19 cellular contexts compared by ENCODE assay signal in the genomic region with DNA sequence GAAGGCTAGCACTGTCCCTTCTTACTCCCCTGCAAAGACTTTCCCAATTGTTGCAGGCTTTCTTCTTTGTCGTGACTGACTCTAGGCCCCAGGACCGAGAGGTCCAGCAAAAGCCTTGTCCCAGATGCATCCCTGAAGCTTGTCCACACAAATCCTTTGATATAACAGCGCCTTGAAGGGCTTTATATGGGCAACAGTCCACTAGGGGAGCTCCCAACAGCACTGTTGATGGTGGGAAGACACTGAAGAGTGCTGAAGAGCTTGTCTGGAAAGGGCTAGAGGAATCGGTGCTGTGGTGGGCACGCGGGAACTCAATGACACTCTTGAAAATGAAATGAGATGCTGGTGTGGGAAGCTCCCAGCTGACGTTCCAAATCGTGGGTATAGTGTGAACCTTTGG.
DNase-seq lines count a peak whose midpoint lies in the region; ATAC-seq and TF ChIP-seq lines count a peak whose summit lies in the region.
"Had no signal": no experiment of that assay in that cellular context is flagged by ENCODE, and none has a peak within 500 bp of the region (broad histone marks: within the 10 kb centered on the region; RNA-seq: fewer than 3 reads in every experiment).

No MANE protein-coding gene starts in this region.

- H3K4me2 ChIP-seq in mesendoderm (ENCODE audit: low read length): no peak overlapping the region
- H3K4me2 ChIP-seq: SK-N-SH had no signal

- no peak overlapping the region for H3K9ac ChIP-seq in mesendoderm (ENCODE audit: low read length)
- H3K9ac ChIP-seq: SK-N-SH had no signal

- DNase-seq in A673 (ENCODE audit: low spot score) (peak; percentile 3), ELR (ENCODE audit: low read depth) (peak; percentile 3), RWPE2 (ENCODE audit: low spot score) (no peak), mesendoderm (peak; percentile 23), esophagus muscularis mucosa (ENCODE audit: extremely low spot score) (no peak), ascending aorta (ENCODE audit: low spot score in 2 of 2) (no peak), medulla oblongata (ENCODE audit: extremely low spot score) (no peak), NCI-H1694 (lab: John Stamatoyannopoulos, UW) (no peak)
- DNase-seq: DMS79 treated with DMSO at 0.1 percent for 48 hours, HCEC 1CT, IMR-90, Kasumi-1, MG63, NCI-H1092, SK-N-SH, T-cell had no signal

- TF ChIP-seq CTCF in A673 (conservative IDR thresholded peaks at IDR 0.05; ENCODE audit: low read depth, low read length): 0 out of 2 replicates have a peak, but pooled peaks have one; percentile 9
- TF ChIP-seq CTCF in RWPE2 (IDR thresholded peaks at IDR 0.05; ENCODE audit: poor library complexity, severe bottlenecking): peak; percentile 31
- TF ChIP-seq CTCF in esophagus muscularis mucosa (IDR thresholded peaks at IDR 0.05): no peak
- no peak for TF ChIP-seq CTCF in ascending aorta (IDR thresholded peaks at IDR 0.05)

- CTCF ChIA-PET in A673 (lab: Charles Lee): no interaction called here

- H3K36me3 ChIP-seq in A673 (ENCODE audit: insufficient read depth, low read length, poor library complexity, severe bottlenecking) (no peaks in the 10 kb centered on the region), RWPE2 (ENCODE audit: low read depth) (no peaks in the 10 kb centered on the region), mesendoderm (ENCODE audit: control insufficient read depth, insufficient read depth, low read length) (no peaks in the 10 kb centered on the region), esophagus muscularis mucosa (no peaks in the 10 kb centered on the region), ascending aorta (no peaks in the 10 kb centered on the region)
- H3K36me3 ChIP-seq: MG63 had no signal

- H4K5ac ChIP-seq in mesendoderm (ENCODE audit: low read length): no peak overlapping the region

- H2AK5ac ChIP-seq in mesendoderm (ENCODE audit: low read length): no peak overlapping the region

- no peak for TF ChIP-seq EP300 in esophagus muscularis mucosa (IDR thresholded peaks at IDR 0.05)

- no peak overlapping the region for H3K56ac ChIP-seq in mesendoderm (ENCODE audit: low read length)

- H2BK15ac ChIP-seq in mesendoderm (replicated peaks; ENCODE audit: low read depth): no peak overlapping the region

- WGBS in mesendoderm (ENCODE audit: extremely low coverage, insufficient coverage, low lambda C conversion rate): no CpG with 5 or more reads among the region's 8 CpGs
- 85% methylated on average over 8 of the region's 8 CpGs for WGBS in esophagus muscularis mucosa

- H3K27me3 ChIP-seq in A673 (replicated peaks; ENCODE audit: insufficient read depth, low read depth, low read length, poor library complexity) (peaks cover 4% of the 10 kb centered on the region), RWPE2 (ENCODE audit: insufficient read depth, poor library complexity, severe bottlenecking) (peaks cover 91% of the 10 kb centered on the region), mesendoderm (ENCODE audit: insufficient read depth, low read length, poor library complexity) (no peaks in the 10 kb centered on the region), esophagus muscularis mucosa (no peaks in the 10 kb centered on the region), ascending aorta (no peaks in the 10 kb centered on the region)
- H3K27me3 ChIP-seq: MG63 had no signal

- TF ChIP-seq POLR2A in esophagus muscularis mucosa (IDR thresholded peaks at IDR 0.05; ENCODE audit: low read depth): no peak

- H3K4me3 ChIP-seq in A673 (ENCODE audit: low read depth, low read length, poor library complexity, severe bottlenecking) (no peak overlapping the region), RWPE2 (ENCODE audit: severe bottlenecking) (no peak overlapping the region), mesendoderm (ENCODE audit: low read length) (no peak overlapping the region), esophagus muscularis mucosa (no peak overlapping the region), ascending aorta (no peak overlapping the region)
- H3K4me3 ChIP-seq: MG63 had no signal

- no peak overlapping the region for H3K4ac ChIP-seq in mesendoderm (ENCODE audit: low read depth, low read length)

- H3K18ac ChIP-seq in mesendoderm (ENCODE audit: low read length): no peak overlapping the region

- no peak overlapping the region for H2BK5ac ChIP-seq in mesendoderm (ENCODE audit: low read length)

- H3K4me1 ChIP-seq in A673 (ENCODE audit: insufficient read depth, low read length, poor library complexity, severe bottlenecking) (no peaks in the 10 kb centered on the region), RWPE2 (ENCODE audit: insufficient read depth, poor library complexity, severe bottlenecking) (no peaks in the 10 kb centered on the region), mesendoderm (ENCODE audit: control insufficient read depth, low read depth, low read length) (no peaks in the 10 kb centered on the region), esophagus muscularis mucosa (peaks cover 0 to 9% (median 7%) of the 10 kb centered on the region in 4 donors), ascending aorta (no peaks in the 10 kb centered on the region)

- no peaks in the 10 kb centered on the region for H3K79me1 ChIP-seq in mesendoderm (ENCODE audit: low read length)

- intact Hi-C loops in A673 (cut with micrococcal nuclease; ENCODE audit: unreplicated experiment) (no loop called here), esophagus muscularis mucosa (cut with DNase I) (no loop called here), ascending aorta (cut with DNase I) (no loop called here)

- H4K8ac ChIP-seq in mesendoderm (ENCODE audit: low read depth, low read length): no peak overlapping the region

- peak; percentile 35; the same call in 2 of the 3 replicates for ATAC-seq in RWPE2 (ENCODE audit: low read depth)
- ATAC-seq: Panc1, Right ventricle myocardium inferior, T-cell had no signal

- H2BK120ac ChIP-seq in mesendoderm (ENCODE audit: low read depth, low read length): no peak overlapping the region

- H3K9me3 ChIP-seq in A673 (ENCODE audit: low read depth, low read length, poor library complexity, severe bottlenecking) (no peaks in the 10 kb centered on the region), RWPE2 (ENCODE audit: severe bottlenecking) (no peaks in the 10 kb centered on the region), esophagus muscularis mucosa (no peaks in the 10 kb centered on the region), ascending aorta (no peaks in the 10 kb centered on the region)
- H3K9me3 ChIP-seq: MG63, SK-N-SH had no signal

- H3K79me2 ChIP-seq in mesendoderm (ENCODE audit: control insufficient read depth, insufficient read depth, low read length): no peaks in the 10 kb centered on the region

- H3K27ac ChIP-seq in A673 (ENCODE audit: low read depth, low read length, poor library complexity, severe bottlenecking) (no peak overlapping the region), RWPE2 (ENCODE audit: poor library complexity, severe bottlenecking) (no peak overlapping the region), mesendoderm (ENCODE audit: low read depth, low read length) (no peak overlapping the region), esophagus muscularis mucosa (replicated peaks in 1 of 4) (no peak overlapping the region), ascending aorta (no peak overlapping the region)
- H3K27ac ChIP-seq: HL-60 had no signal

- no TSS peak for BruUV-seq in A673 (replicated peaks; lab: Mats Ljungman, UMichigan)

- POLR2A ChIA-PET in A673 (lab: Charles Lee; ENCODE audit: low non-redundant PET): no interaction called here

- no peak overlapping the region for H3K23ac ChIP-seq in mesendoderm (ENCODE audit: low read length)

Comparison
In these comparisons a context has a peak if more than half of its experiments do, and no peak if none do; other contexts are left out.
1. DNase-seq: peak in A673 (single experiment), ELR (single experiment) and mesendoderm (single experiment); none in RWPE2 (single experiment), esophagus muscularis mucosa (single experiment), ascending aorta (0 of 2), medulla oblongata (single experiment) and NCI-H1694 (single experiment).
2. CTCF ChIP-seq: peak in A673 (single experiment) and RWPE2 (single experiment); none in esophagus muscularis mucosa (0 of 3) and ascending aorta (0 of 3).